ENCODE assay signal across 1 cellular context in genomic region chr13:73059460-73060250, GRCh38.
TF ChIP-seq lines count a peak whose summit lies in the region.

No MANE protein-coding gene starts in this region.

TF ChIP-seq in SK-N-SH, 30 proteins besides CTCF, POLR2A, EP300 and RAD21 (continued from another document):
- TF ChIP-seq TAF1 (IDR thresholded peaks at IDR 0.05; ENCODE audit: borderline replicate concordance, low read depth, low read length) (no peak), MXI1 (IDR thresholded peaks at IDR 0.05; ENCODE audit: low read depth, low read length) (no peak), MEF2A (IDR thresholded peaks at IDR 0.05; ENCODE audit: borderline replicate concordance, low read depth) (no peak), MAX (IDR thresholded peaks at IDR 0.05; ENCODE audit: low read depth) (no peak), USF1 (IDR thresholded peaks at IDR 0.05; ENCODE audit: borderline replicate concordance, low read depth) (no peak), RXRA (IDR thresholded peaks at IDR 0.05; ENCODE audit: borderline replicate concordance, low read depth) (no peak), YY1 (IDR thresholded peaks at IDR 0.05; ENCODE audit: low read depth) (no peak), NRF1 (IDR thresholded peaks at IDR 0.05; ENCODE audit: low read depth, low read length) (0 out of 2 replicates have a peak, but pooled peaks have one; percentile 30)
